In genomic region chr15:78000089-78000926, GRCh38 we compare ENCODE assay signal across 1 cellular context.
TF ChIP-seq lines count a peak whose summit lies in the region.

No MANE protein-coding gene starts in this region.

TF ChIP-seq in GM12878, 131 proteins besides CTCF, POLR2A, EP300 and RAD21 (continued from another document):
- TF ChIP-seq ZBTB33 (IDR thresholded peaks at IDR 0.05): peak; percentile 88; the same call in 1 of the 2 replicates
- peak; percentile 79 for TF ChIP-seq SMC3 (IDR thresholded peaks at IDR 0.05; ENCODE audit: borderline replicate concordance, low read length)
